In the genomic region with DNA sequence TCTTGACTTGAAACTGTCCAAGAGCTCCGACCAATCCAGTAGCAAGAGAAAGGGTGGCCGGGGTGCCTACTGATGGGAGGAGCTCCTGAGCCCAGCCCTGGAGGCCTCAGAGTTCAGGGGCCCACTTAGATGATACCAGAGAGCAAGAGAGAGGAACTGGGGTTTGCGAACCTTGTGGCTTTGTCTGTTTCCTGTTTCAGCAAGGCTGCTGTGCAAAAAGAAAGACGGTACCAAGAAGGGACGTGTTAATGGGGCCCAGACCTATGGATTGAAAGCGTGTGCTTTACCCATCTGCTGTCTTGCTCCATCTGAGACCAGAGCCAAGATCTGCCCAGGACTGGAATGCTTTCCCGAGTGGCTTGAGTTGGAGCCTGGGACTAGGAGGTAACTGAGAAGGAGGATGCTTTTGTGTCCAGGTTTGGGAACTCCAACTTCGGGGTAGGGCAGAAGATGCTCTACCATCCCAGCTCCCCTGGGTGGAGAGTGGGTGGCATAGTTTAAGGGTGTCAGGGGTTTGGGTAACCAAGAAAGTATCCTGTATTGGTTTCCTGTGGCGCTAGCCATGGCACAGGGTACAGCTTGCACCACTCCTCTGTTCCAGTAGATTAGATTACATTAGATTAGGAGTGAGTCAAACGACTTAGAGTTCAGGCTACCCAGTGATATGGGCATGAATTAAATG, we compare ENCODE assay signal across 8 cellular contexts. TPM values are rescaled to one million over a fixed set of nuclear protein-coding genes. Genes with fewer than 3 reads are reported as not detected.
DNase-seq lines count a peak whose midpoint lies in the region; ATAC-seq, FAIRE-seq and TF ChIP-seq lines count a peak whose summit lies in the region.

A gene with protein sequence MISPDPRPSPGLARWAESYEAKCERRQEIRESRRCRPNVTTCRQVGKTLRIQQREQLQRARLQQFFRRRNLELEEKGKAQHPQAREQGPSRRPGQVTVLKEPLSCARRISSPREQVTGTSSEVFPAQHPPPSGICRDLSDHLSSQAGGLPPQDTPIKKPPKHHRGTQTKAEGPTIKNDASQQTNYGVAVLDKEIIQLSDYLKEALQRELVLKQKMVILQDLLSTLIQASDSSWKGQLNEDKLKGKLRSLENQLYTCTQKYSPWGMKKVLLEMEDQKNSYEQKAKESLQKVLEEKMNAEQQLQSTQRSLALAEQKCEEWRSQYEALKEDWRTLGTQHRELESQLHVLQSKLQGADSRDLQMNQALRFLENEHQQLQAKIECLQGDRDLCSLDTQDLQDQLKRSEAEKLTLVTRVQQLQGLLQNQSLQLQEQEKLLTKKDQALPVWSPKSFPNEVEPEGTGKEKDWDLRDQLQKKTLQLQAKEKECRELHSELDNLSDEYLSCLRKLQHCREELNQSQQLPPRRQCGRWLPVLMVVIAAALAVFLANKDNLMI (plus strand): TSS at position 128 of the 682 bp plus-strand sequence. CDS start 3,987 bp downstream, outside the sequence.

- no peaks in the 10 kb centered on the region for H3K9me3 Mint-ChIP-seq in osteocyte (ENCODE audit: unreplicated experiment)

- peak; percentile 57 for DNase-seq in GM12892 (ENCODE audit: insufficient read length)
- DNase-seq in NOMO-1 treated with dmso at 0.1 percent for 144 hours (lab: John Stamatoyannopoulos, UW; ENCODE audit: unreplicated experiment), result peak; percentile 91
- peak; percentile 79 to 82 for DNase-seq in activated T-cell treated with anti-CD3 and anti-CD28 coated beads, Interleukin-2, amount 50 U/mL, for 48 hours
- peak; percentile 41 to 80 (median 52) for DNase-seq in mucosa of descending colon
- DNase-seq in vagina (ENCODE audit: extremely low spot score in 2 of 2), result no peak
- no peak for DNase-seq in osteocyte (ENCODE audit: extremely low spot score, unreplicated experiment)
- DNase-seq in NCI-H1694 (lab: John Stamatoyannopoulos, UW), result no peak

- H3K36me3 Mint-ChIP-seq in osteocyte (ENCODE audit: unreplicated experiment), result no peaks in the 10 kb centered on the region

- H3K27me3 Mint-ChIP-seq in osteocyte (ENCODE audit: unreplicated experiment), result peaks cover 65% of the 10 kb centered on the region

- H3K27ac ChIP-seq in vagina, result no peak within 1 kb of the TSS

- H3K4me1 Mint-ChIP-seq in osteocyte (ENCODE audit: unreplicated experiment), result peaks cover 7% of the 10 kb centered on the region

- H3K27me3 ChIP-seq in vagina, result no peaks in the 10 kb centered on the region

- FAIRE-seq in GM12892 (lab: Jason Lieb, UNC), result peak; percentile 88

- H3K9me3 ChIP-seq in mucosa of descending colon (no peaks in the 10 kb centered on the region), vagina (no peaks in the 10 kb centered on the region)

- no peaks in the 10 kb centered on the region for H3K4me1 ChIP-seq in mucosa of descending colon (ENCODE audit: low read depth)
- no peaks in the 10 kb centered on the region for H3K4me1 ChIP-seq in vagina

- H3K27ac Mint-ChIP-seq in osteocyte (ENCODE audit: unreplicated experiment), result no peak within 1 kb of the TSS

- H3K4me3 ChIP-seq in mucosa of descending colon (no peak within 1 kb of the TSS), vagina (peak within 1 kb of the TSS; percentile 4 to 29)

- intact Hi-C loops in mucosa of descending colon (cut with DNase I, micrococcal nuclease), result no loop called here
- intact Hi-C loops in vagina (cut with DNase I), result no loop called here

- H3K4me3 Mint-ChIP-seq in osteocyte (ENCODE audit: unreplicated experiment), result no peak within 1 kb of the TSS

- H3K36me3 ChIP-seq in mucosa of descending colon (ENCODE audit: low read depth) (no peaks in the 10 kb centered on the region), vagina (no peaks in the 10 kb centered on the region)

- peak; percentile 75 for ATAC-seq in HG02588 (IDR thresholded peaks at IDR 0.05; ENCODE audit: unreplicated experiment)
- peak; percentile 89 for ATAC-seq in mucosa of descending colon

- TF ChIP-seq CTCF in mucosa of descending colon (IDR thresholded peaks at IDR 0.05), result no peak
- TF ChIP-seq CTCF in vagina (IDR thresholded peaks at IDR 0.05), result no peak
- no peak for TF ChIP-seq CTCF in osteocyte (IDR thresholded peaks at IDR 0.05)

- TF ChIP-seq POLR2A in GM12892 (IDR thresholded peaks at IDR 0.05; ENCODE audit: low read depth, low read length) (peak; percentile 92), vagina (IDR thresholded peaks at IDR 0.05) (no peak)

RNA-seq across cellular contexts. Expression of the gene that starts here (rescaled TPM):
- polyA plus RNA-seq in GM12892 (2012; ENCODE audit: missing spikeins), result 96.9 TPM
- 1 to 10 TPM; 4.7 to 7.7 (median 6.4) TPM for total RNA-seq in mucosa of descending colon
- 7.1 TPM for total RNA-seq in vagina
- total RNA-seq in osteocyte, result not detected in 2 replicates

Comparison
In these comparisons a context has a peak if more than half of its experiments do, and no peak if none do; other contexts are left out.
1. DNase-seq: peak in GM12892 (single experiment), NOMO-1 treated with dmso at 0.1 percent for 144 hours (single experiment), activated T-cell treated with anti-CD3 and anti-CD28 coated beads, Interleukin-2, amount 50 U/mL, for 48 hours (2 of 2) and mucosa of descending colon (3 of 3); none in vagina (0 of 2), osteocyte (single experiment) and NCI-H1694 (single experiment).